ENCODE assay signal across 30 cellular contexts in the genomic region with DNA sequence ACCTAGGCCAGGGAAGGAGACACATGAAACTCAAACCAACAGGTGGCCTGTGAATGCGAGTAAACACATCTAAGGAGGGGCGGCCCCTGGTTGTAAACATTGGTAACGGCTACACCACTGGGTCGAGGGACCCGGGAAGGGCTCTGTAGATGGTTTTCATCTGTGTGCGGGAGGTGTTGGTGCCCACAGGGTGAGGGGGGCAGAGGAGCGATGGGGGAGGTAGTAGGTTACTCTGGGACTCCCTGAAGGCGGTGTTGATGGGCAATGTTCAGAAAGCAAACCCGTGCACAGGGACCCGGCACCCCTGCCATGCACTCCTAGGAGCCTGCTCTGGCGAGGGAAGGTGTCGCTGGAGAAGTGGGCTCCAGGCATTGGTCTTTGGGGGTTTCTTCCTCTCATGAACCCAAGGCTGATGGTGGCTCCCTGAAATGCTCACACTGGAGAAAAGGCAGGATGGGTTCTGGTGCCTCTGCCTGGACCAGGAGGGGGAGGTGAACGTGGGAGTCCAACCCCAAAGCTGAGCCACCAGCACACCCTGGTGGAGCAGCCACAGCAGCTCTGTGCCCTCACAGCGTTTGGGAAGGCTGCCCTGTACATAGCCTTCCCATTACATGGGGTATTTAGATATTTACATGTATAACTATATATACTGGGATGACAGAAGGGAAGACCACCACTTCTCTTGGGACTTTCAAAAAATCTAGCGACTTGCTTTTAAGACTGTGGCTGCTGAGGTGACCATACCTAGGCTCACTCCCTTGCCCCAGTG.
"Had no signal": no experiment of that assay in that cellular context is flagged by ENCODE, and none has a peak within 500 bp of the region (broad histone marks: within the 10 kb centered on the region; RNA-seq: fewer than 3 reads in every experiment).

No MANE protein-coding gene starts in this region.

- DNase-seq: activated CD4-positive, alpha-beta memory T cell treated with anti-CD3 and anti-CD28 coated beads, Interleukin-2, amount 10 ng/mL, durations not matched to agents 7 days and 5 days; activated CD4-positive, alpha-beta T cell treated with anti-CD3 and anti-CD28 coated beads for 1 hour; activated CD4-positive, alpha-beta T cell treated with anti-CD3 and anti-CD28 coated beads, Interleukin-2, amount 10 ng/mL, durations not matched to agents 7 days and 5 days; activated CD8-positive, alpha-beta memory T cell treated with anti-CD3 and anti-CD28 coated beads, Interleukin-2, amount 50 U/mL, for 48 hours; activated gamma-delta T cell; activated naive CD4-positive, alpha-beta T cell treated with anti-CD3 and anti-CD28 coated beads, Interleukin-2, amount 10 ng/mL, durations not matched to agents 7 days and 5 days; activated naive CD8-positive, alpha-beta T cell treated with anti-CD3 and anti-CD28 coated beads, Interleukin-2, amount 10 ng/mL, durations not matched to agents 7 days and 5 days; activated T-cell treated with anti-CD3 and anti-CD28 coated beads, Interleukin-2, amount 50 U/mL, for 24 hours; dermis blood vessel endothelial cell; effector CD8-positive, alpha-beta T cell; gastrocnemius medialis; glutamatergic neuron; left cardiac atrium; left ventricle myocardium superior; mammary epithelial cell; naive B cell; nephron progenitor cell; psoas muscle; stimulated activated CD4-positive, alpha-beta T cell treated with anti-CD3 and anti-CD28 coated beads, Interleukin-1b, Interleukin-23, amount 100 ng/mL, for 48 hours; stimulated activated CD4-positive, alpha-beta T cell treated with anti-CD3 and anti-CD28 coated beads, Interleukin-4, amount 100 ng/mL, for 4 hours; stimulated activated naive B cell treated with anti-CD40 and anti-IgM and Interleukin-4, amounts not matched to agents 10 μg/mL and 1 μg/mL and 100 μg/mL, for 72 hours; stomach; T-helper 2 cell; trophoblast cell had no signal

- H3K4me3 ChIP-seq: breast epithelium, gastrocnemius medialis, psoas muscle, smooth muscle cell, stomach, thoracic aorta, vagina had no signal

- H3K36me3 ChIP-seq: breast epithelium, gastrocnemius medialis, thoracic aorta, vagina had no signal

- H3K9ac ChIP-seq: parathyroid adenoma had no signal

- H3K27ac ChIP-seq: breast epithelium, gastrocnemius medialis, parathyroid adenoma, psoas muscle, stomach, thoracic aorta, vagina had no signal

- H2AFZ ChIP-seq: parathyroid adenoma had no signal

- ATAC-seq: gastrocnemius medialis; left cardiac atrium; left ventricle myocardium superior; psoas muscle; stimulated activated naive B cell treated with anti-CD40 and anti-IgM and Interleukin-4, amounts not matched to agents 10 μg/mL and 1 μg/mL and 100 μg/mL, for 72 hours; WTC11 had no signal

- H3K79me2 ChIP-seq: parathyroid adenoma had no signal

- H3K27me3 ChIP-seq: breast epithelium, gastrocnemius medialis, stomach, vagina had no signal

- H3K9me3 ChIP-seq: breast epithelium, gastrocnemius medialis, psoas muscle, stomach, thoracic aorta, vagina had no signal

- H3K4me2 ChIP-seq: smooth muscle cell had no signal

- H3K4me1 ChIP-seq: breast epithelium, gastrocnemius medialis, parathyroid adenoma, psoas muscle, stomach, vagina had no signal
